Comparison of ENCODE assay signal across 10 cellular contexts in genomic region chr22:37898441-37899181, GRCh38. TPM values are rescaled to one million over a fixed set of nuclear protein-coding genes. Genes with fewer than 3 reads are reported as not detected.
DNase-seq lines count a peak whose midpoint lies in the region; ATAC-seq and TF ChIP-seq lines count a peak whose summit lies in the region.
"Had no signal": no experiment of that assay in that cellular context is flagged by ENCODE, and none has a peak within 500 bp of the region (broad histone marks: within the 10 kb centered on the region; RNA-seq: fewer than 3 reads in every experiment).

No MANE protein-coding gene starts in this region.

- no peak for TF ChIP-seq RAD21 in Ishikawa (IDR thresholded peaks at IDR 0.05; ENCODE audit: low read depth)

- H3K4me3 ChIP-seq in breast epithelium: no peak overlapping the region
- no peak overlapping the region for H3K4me3 ChIP-seq in lung
- H3K4me3 ChIP-seq in thymus (ENCODE audit: low read length): no peak overlapping the region

- DNase-seq in breast epithelium (ENCODE audit: low spot score in 2 of 2) (peak; percentile 71 to 92), lung (ENCODE audit: low spot score) (peak; percentile 41), GM10248 (ENCODE audit: extremely low spot score) (no peak), NCI-H526 treated with DMSO at 0.1 percent for 48 hours (lab: John Stamatoyannopoulos, UW) (no peak)
- no peak for DNase-seq in activated CD8-positive, alpha-beta memory T cell treated with anti-CD3 and anti-CD28 coated beads, Interleukin-2, amount 50 U/mL, for 4 hours
- DNase-seq: activated T-cell treated with anti-CD3 and anti-CD28 coated beads for 4 hours, HFFc6, retina had no signal

- 61 to 74% methylated on average over 6 to 9 of the region's 9 CpGs for WGBS in lung, 2 donors
- 94% methylated on average over 9 of the region's 9 CpGs for WGBS in thymus

- ATAC-seq in lung (ENCODE audit: insufficient read depth, low FRiP score): no peak

- POLR2A ChIA-PET in GM10248 (lab: Yijun Ruan, JAX): no interaction called here

- H3K27ac ChIP-seq in breast epithelium (peak overlapping the region; percentile 90 to 93), lung (ENCODE audit: low read depth in 1 of 2, low read length in 1 of 2) (peak overlapping the region in 1 of 2 donors; percentile 28), thymus (ENCODE audit: low read depth) (peak overlapping the region; percentile 38)

- TF ChIP-seq EP300 in Ishikawa (IDR thresholded peaks at IDR 0.05; ENCODE audit: borderline replicate concordance): no peak; the same call in 1 of the 2 replicates

- CTCF ChIA-PET in GM10248 (lab: Yijun Ruan, JAX): interaction anchor here (1.1 to 3.6 kb wide), 6 partner anchors 8 to 154 kb away, joined by 3 to 29 read pairs (median 8); partner anchors contain the start of gene MICALL1

- no peak for TF ChIP-seq CTCF in breast epithelium (IDR thresholded peaks at IDR 0.05)
- TF ChIP-seq CTCF in lung (IDR thresholded peaks at IDR 0.05; ENCODE audit: control extremely low read depth, extremely low read depth): no peak
- TF ChIP-seq CTCF in GM10248 (IDR thresholded peaks at IDR 0.05; ENCODE audit: control extremely low read depth, extremely low read depth, low read depth, missing control alignments): no peak

- intact Hi-C loops in breast epithelium (cut with DNase I; ENCODE audit: low total_unique reads): no loop called here

- H3K4me1 ChIP-seq in breast epithelium: peaks cover 0 to 35% of the 10 kb centered on the region in 2 donors
- H3K4me1 ChIP-seq in lung (ENCODE audit: control insufficient read depth in 2 of 2, insufficient read depth in 2 of 2, low read length in 2 of 2): peaks cover 0 to 23% of the 10 kb centered on the region in 2 donors
- H3K4me1 ChIP-seq in thymus (ENCODE audit: control insufficient read depth, insufficient read depth, low read length): peaks cover 4% of the 10 kb centered on the region

- no peak for TF ChIP-seq POLR2A in breast epithelium (IDR thresholded peaks at IDR 0.05)

- no peaks in the 10 kb centered on the region for H3K27me3 ChIP-seq in breast epithelium
- no peaks in the 10 kb centered on the region for H3K27me3 ChIP-seq in lung (ENCODE audit: control insufficient read depth, insufficient read depth)
- no peaks in the 10 kb centered on the region for H3K27me3 ChIP-seq in thymus (ENCODE audit: control insufficient read depth, insufficient read depth)

- H3K9me3 ChIP-seq in breast epithelium: no peaks in the 10 kb centered on the region
- peaks cover 0 to 1% of the 10 kb centered on the region in 2 donors for H3K9me3 ChIP-seq in lung (ENCODE audit: control insufficient read depth in 2 of 2, insufficient read depth in 1 of 2, low read length in 1 of 2)
- H3K9me3 ChIP-seq in thymus (ENCODE audit: control insufficient read depth): no peaks in the 10 kb centered on the region

- H3K36me3 ChIP-seq in breast epithelium: no peaks in the 10 kb centered on the region
- no peaks in the 10 kb centered on the region for H3K36me3 ChIP-seq in lung (ENCODE audit: control insufficient read depth in 2 of 2, insufficient read depth in 2 of 2, low read length in 2 of 2)
- H3K36me3 ChIP-seq in thymus (ENCODE audit: control insufficient read depth, insufficient read depth): no peaks in the 10 kb centered on the region

TF ChIP-seq in Ishikawa, 13 proteins besides CTCF, POLR2A, EP300 and RAD21:
- TF ChIP-seq EGR1 (IDR thresholded peaks at IDR 0.05) (0 out of 2 replicates have a peak, but pooled peaks have one; percentile 6), MAX (IDR thresholded peaks at IDR 0.05) (peak; percentile 57), NFIC (IDR thresholded peaks at IDR 0.05) (peak; percentile 64), TCF12 (IDR thresholded peaks at IDR 0.05; ENCODE audit: low read depth) (peak; percentile 44; the same call in 1 of the 2 replicates), REST (IDR thresholded peaks at IDR 0.05; ENCODE audit: low read depth) (no peak), TEAD4 (IDR thresholded peaks at IDR 0.05) (peak; percentile 88), TAF1 (IDR thresholded peaks at IDR 0.05; ENCODE audit: low read depth) (no peak), ZBTB7A (IDR thresholded peaks at IDR 0.05; ENCODE audit: low read depth) (peak; percentile 50; the same call in 1 of the 2 replicates), CEBPB (IDR thresholded peaks at IDR 0.05) (0 out of 2 replicates have a peak, but pooled peaks have one; percentile 41), USF1 (IDR thresholded peaks at IDR 0.05) (no peak), CREB1 (IDR thresholded peaks at IDR 0.05; ENCODE audit: low read depth) (no peak)
TF ChIP-seq in Ishikawa: peak in this region for 7.

RNA-seq across cellular contexts. Expression of gene MICALL1, which starts 7.5 kb away (rescaled TPM):
- total RNA-seq in breast epithelium (10 to 100 TPM in 2 of 3 donors, 1 to 10 TPM in 1; 8.6 to 25.6 (median 22.0) TPM), lung (10 to 100 TPM; 15.4 to 29.1 TPM)
- polyA plus RNA-seq in lung (10 to 100 TPM; 12.9 to 19.6 TPM), thymus (13.7 TPM)

RNA-seq across cellular contexts. Expression of gene EIF3L, which starts 49.4 kb away (rescaled TPM):
- total RNA-seq in breast epithelium (100 to 1,000 TPM; 471 to 569 (median 490) TPM), lung (100 to 1,000 TPM; 281 to 420 TPM)
- polyA plus RNA-seq in lung (100 to 1,000 TPM; 175 to 224 TPM), thymus (302 TPM)

RNA-seq across cellular contexts. Expression of gene ANKRD54, which starts 54.5 kb away (rescaled TPM):
- 10 to 100 TPM; 27.5 to 41.3 (median 34.9) TPM for total RNA-seq in breast epithelium
- total RNA-seq in lung: 10 to 100 TPM; 19.8 to 31.8 TPM
- 10 to 100 TPM; 19.3 to 20.2 TPM for polyA plus RNA-seq in lung
- 25.5 TPM for polyA plus RNA-seq in thymus

RNA-seq across cellular contexts. Expression of gene C22orf23, which starts 54.8 kb away (rescaled TPM):
- total RNA-seq in breast epithelium: under 1 TPM in 1 of 3 donors, not detected in 2; 0.64 TPM
- total RNA-seq in lung: 1 to 10 TPM; 1.1 to 4.2 TPM
- 1 to 10 TPM; 1.4 to 1.6 TPM for polyA plus RNA-seq in lung
- 0.34 TPM for polyA plus RNA-seq in thymus

RNA-seq across cellular contexts. Expression of gene POLR2F, which starts 54.9 kb away (rescaled TPM):
- 10 to 100 TPM; 66.7 to 93.7 (median 82.4) TPM for total RNA-seq in breast epithelium
- total RNA-seq in lung: 10 to 100 TPM; 36.8 to 62.3 TPM
- polyA plus RNA-seq in lung: 100 to 1,000 TPM in 1 of 2 donors, 10 to 100 TPM in 1; 96.9 to 161 TPM
- 82.4 TPM for polyA plus RNA-seq in thymus

Comparison
In these comparisons a context has a peak if more than half of its experiments do, and no peak if none do; other contexts are left out.
1. DNase-seq: peak in breast epithelium (2 of 2) and lung (single experiment); none in GM10248 (single experiment), NCI-H526 treated with DMSO at 0.1 percent for 48 hours (single experiment) and activated CD8-positive, alpha-beta memory T cell treated with anti-CD3 and anti-CD28 coated beads, Interleukin-2, amount 50 U/mL, for 4 hours (single experiment).